In genomic region chr16:30922960-30923535, GRCh38 we compare ENCODE assay signal across 8 cellular contexts. TPM values are rescaled to one million over a fixed set of nuclear protein-coding genes. Genes with fewer than 3 reads are reported as not detected.
DNase-seq lines count a peak whose midpoint lies in the region; ATAC-seq, FAIRE-seq and TF ChIP-seq lines count a peak whose summit lies in the region.

No MANE protein-coding gene starts in this region.

- H3K4me3 ChIP-seq in astrocyte of the cerebellum (ENCODE audit: low read depth, low read length) = peak overlapping the region; percentile 62

- DNase-seq in NCI-H2081 (lab: John Stamatoyannopoulos, UW) (peak; percentile 97), T1000 (lab: John Stamatoyannopoulos, UW) (peak; percentile 98), astrocyte of the cerebellum (ENCODE audit: low read depth) (peak; percentile 99), hepatic stellate cell (ENCODE audit: low spot score) (peak; percentile 98), pulmonary artery endothelial cell (ENCODE audit: low read depth, low spot score) (peak; percentile 99), urothelium cell line (ENCODE audit: low spot score) (peak; percentile 93)

- in situ Hi-C loops in astrocyte of the cerebellum (cut with HindIII; ENCODE audit: low sequenced_read_pairs) = no loop called here

- FAIRE-seq in urothelium cell line (lab: Jason Lieb, UNC) = peak; percentile 85

- no peak for TF ChIP-seq CTCF in astrocyte of the cerebellum (IDR thresholded peaks at IDR 0.05; ENCODE audit: low read depth, low read length, missing control alignments)

- peak; percentile 63 for ATAC-seq in GM18511 (IDR thresholded peaks at IDR 0.05; ENCODE audit: unreplicated experiment)
- peak; percentile 64 for ATAC-seq in HG03045 (IDR thresholded peaks at IDR 0.05; ENCODE audit: unreplicated experiment)

RNA-seq across cellular contexts. Expression of gene FBXL19, which starts 0.3 kb away (rescaled TPM):
- total RNA-seq in pulmonary artery endothelial cell = 27.0 and 29.7 TPM in 2 replicates

RNA-seq across cellular contexts. Expression of gene ORAI3, which starts 25.8 kb away (rescaled TPM):
- 12.4 and 19.5 TPM in 2 replicates for total RNA-seq in pulmonary artery endothelial cell

RNA-seq across cellular contexts. Expression of gene CTF1, which starts 26.6 kb away (rescaled TPM):
- 0.20 and 0.21 TPM in 2 replicates for total RNA-seq in pulmonary artery endothelial cell

RNA-seq across cellular contexts. Expression of gene BCL7C, which starts 29.2 kb away (rescaled TPM):
- 28.8 and 30.7 TPM in 2 replicates for total RNA-seq in pulmonary artery endothelial cell

RNA-seq across cellular contexts. Expression of gene SETD1A, which starts 34.5 kb away (rescaled TPM):
- total RNA-seq in pulmonary artery endothelial cell = 2.2 and 2.4 TPM in 2 replicates

Comparison
In these comparisons a context has a peak if more than half of its experiments do, and no peak if none do; other contexts are left out.
1. Peak in every context shown above with its lines: DNase-seq, ATAC-seq and H3K4me3 ChIP-seq.